14 cellular contexts compared by ENCODE assay signal in genomic region chr5:102796481-102796880, GRCh38. TPM values are rescaled to one million over a fixed set of nuclear protein-coding genes. Genes with fewer than 3 reads are reported as not detected.
DNase-seq lines count a peak whose midpoint lies in the region; ATAC-seq and TF ChIP-seq lines count a peak whose summit lies in the region.
"Had no signal": no experiment of that assay in that cellular context is flagged by ENCODE, and none has a peak within 500 bp of the region (broad histone marks: within the 10 kb centered on the region; RNA-seq: fewer than 3 reads in every experiment).

No MANE protein-coding gene starts in this region.

- H3K4me1 ChIP-seq in uterus: no peaks in the 10 kb centered on the region
- H3K4me1 ChIP-seq: foreskin keratinocyte had no signal

- no peak for TF ChIP-seq POLR2A in uterus (IDR thresholded peaks at IDR 0.05)

- no peaks in the 10 kb centered on the region for H3K27me3 Mint-ChIP-seq in glutamatergic neuron (ENCODE audit: unreplicated experiment)
- no peaks in the 10 kb centered on the region for H3K27me3 Mint-ChIP-seq in progenitor cell of endocrine pancreas
- H3K27me3 Mint-ChIP-seq: naive thymus-derived CD8-positive, alpha-beta T cell had no signal

- H3K4me1 Mint-ChIP-seq in glutamatergic neuron (ENCODE audit: low read depth, unreplicated experiment): peaks cover 47% of the 10 kb centered on the region
- H3K4me1 Mint-ChIP-seq in progenitor cell of endocrine pancreas (ENCODE audit: low read depth): peaks cover 54% of the 10 kb centered on the region

- H3K4me3 Mint-ChIP-seq in glutamatergic neuron (ENCODE audit: unreplicated experiment): no peak overlapping the region
- peak overlapping the region; percentile 28 for H3K4me3 Mint-ChIP-seq in progenitor cell of endocrine pancreas (ENCODE audit: low read depth)
- H3K4me3 Mint-ChIP-seq: naive thymus-derived CD8-positive, alpha-beta T cell; T-helper 1 cell treated with Interleukin-12 subunit alpha and Interleukin-12 subunit beta and Interleukin-4 antibody, amounts not matched to agents 30 μg/mL and 1 μg/mL, for 36 hours had no signal

- intact Hi-C loops in uterus (cut with DNase I; ENCODE audit: low total_unique reads): no loop called here

- H3K9me3 ChIP-seq in uterus: no peaks in the 10 kb centered on the region

- ATAC-seq in HG03378 (IDR thresholded peaks at IDR 0.05; ENCODE audit: unreplicated experiment): no peak
- ATAC-seq: foreskin keratinocyte; naive thymus-derived CD8-positive, alpha-beta T cell had no signal

- DNase-seq in NCI-H345 treated with DMSO at 0.1 percent for 48 hours (lab: John Stamatoyannopoulos, UW; ENCODE audit: unreplicated experiment) (peak; percentile 43), NCI-H345 (lab: John Stamatoyannopoulos, UW) (no peak), NCI-H69 (lab: John Stamatoyannopoulos, UW) (peak; percentile 63), glutamatergic neuron (no peak), progenitor cell of endocrine pancreas (ENCODE audit: low spot score, unreplicated experiment) (no peak), GM10266 (ENCODE audit: extremely low spot score) (no peak), uterus (no peak)
- DNase-seq: ACHN; amniotic stem cell; foreskin keratinocyte; naive thymus-derived CD8-positive, alpha-beta T cell; stimulated activated CD4-positive, alpha-beta T cell treated with anti-CD3 and anti-CD28 coated beads, Interleukin-1b, Interleukin-23, amount 100 ng/mL, for 48 hours had no signal

- peak overlapping the region; percentile 28 for H3K27ac Mint-ChIP-seq in glutamatergic neuron (ENCODE audit: unreplicated experiment)
- peak overlapping the region; percentile 46 for H3K27ac Mint-ChIP-seq in progenitor cell of endocrine pancreas
- H3K27ac Mint-ChIP-seq: naive thymus-derived CD8-positive, alpha-beta T cell; T-helper 1 cell treated with Interleukin-12 subunit alpha and Interleukin-12 subunit beta and Interleukin-4 antibody, amounts not matched to agents 30 μg/mL and 1 μg/mL, for 36 hours had no signal

- no peaks in the 10 kb centered on the region for H3K9me3 Mint-ChIP-seq in glutamatergic neuron (ENCODE audit: unreplicated experiment)
- H3K9me3 Mint-ChIP-seq in progenitor cell of endocrine pancreas (ENCODE audit: low read depth): no peaks in the 10 kb centered on the region
- H3K9me3 Mint-ChIP-seq: naive thymus-derived CD8-positive, alpha-beta T cell; T-helper 1 cell treated with Interleukin-12 subunit alpha and Interleukin-12 subunit beta and Interleukin-4 antibody, amounts not matched to agents 30 μg/mL and 1 μg/mL, for 36 hours had no signal

- H3K4me3 ChIP-seq in uterus: no peak overlapping the region

- H3K36me3 ChIP-seq in uterus: no peaks in the 10 kb centered on the region

- H3K27me3 ChIP-seq in uterus: no peaks in the 10 kb centered on the region
- H3K27me3 ChIP-seq: foreskin keratinocyte had no signal

- no peak overlapping the region for H3K27ac ChIP-seq in uterus
- H3K27ac ChIP-seq: foreskin keratinocyte had no signal

- TF ChIP-seq CTCF in glutamatergic neuron (IDR thresholded peaks at IDR 0.05; ENCODE audit: partially characterized antibody, unreplicated experiment) (no peak), progenitor cell of endocrine pancreas (IDR thresholded peaks at IDR 0.05; ENCODE audit: unreplicated experiment) (no peak), GM10266 (IDR thresholded peaks at IDR 0.05; ENCODE audit: control insufficient read depth, insufficient read depth, low read depth, missing control alignments) (no peak), uterus (IDR thresholded peaks at IDR 0.05) (no peak)

- no peaks in the 10 kb centered on the region for H3K36me3 Mint-ChIP-seq in glutamatergic neuron (ENCODE audit: unreplicated experiment)
- H3K36me3 Mint-ChIP-seq in progenitor cell of endocrine pancreas (ENCODE audit: insufficient read depth): peaks cover 1% of the 10 kb centered on the region

RNA-seq across cellular contexts. Expression of gene PAM, which starts 41.4 kb away (rescaled TPM):
- 192 TPM for total RNA-seq in glutamatergic neuron (ENCODE audit: unreplicated experiment)
- 111 and 142 TPM in 2 replicates for total RNA-seq in progenitor cell of endocrine pancreas
- total RNA-seq in uterus: 100 to 1,000 TPM; 101 to 502 (median 168) TPM

Comparison
In these comparisons a context has a peak if more than half of its experiments do, and no peak if none do; other contexts are left out.
1. DNase-seq: peak in NCI-H345 treated with DMSO at 0.1 percent for 48 hours (single experiment) and NCI-H69 (single experiment); none in NCI-H345 (single experiment), glutamatergic neuron (single experiment), progenitor cell of endocrine pancreas (single experiment), GM10266 (single experiment) and uterus (0 of 2).